In genomic region chr10:99612167-99612831, GRCh38 we compare ENCODE assay signal across 8 cellular contexts. TPM values are rescaled to one million over a fixed set of nuclear protein-coding genes. Genes with fewer than 3 reads are reported as not detected.
DNase-seq lines count a peak whose midpoint lies in the region; ATAC-seq, FAIRE-seq and TF ChIP-seq lines count a peak whose summit lies in the region.

No MANE protein-coding gene starts in this region.

- no peak overlapping the region for H2BK5ac ChIP-seq in IMR-90 (ENCODE audit: low read depth, low read length, poor library complexity, severe bottlenecking)

- H3K27ac ChIP-seq in IMR-90 (ENCODE audit: insufficient read depth, low read length) (no peak overlapping the region), RWPE1 (no peak overlapping the region; the same call in 1 of the 2 replicates), HepG2 (ENCODE audit: extremely low read length, insufficient read depth, low read length) (no peak overlapping the region), tibial nerve (no peak overlapping the region)

- intact Hi-C loops in IMR-90 (cut with micrococcal nuclease), result loop anchor here (1.0 kb wide), 3 partner anchors 52 to 220 kb away; no protein-coding TSS in a partner anchor
- intact Hi-C loops in HepG2 (cut with micrococcal nuclease; ENCODE audit: unreplicated experiment), result loop anchor here (1.0 kb wide), 2 partner anchors 52 to 176 kb away; no protein-coding TSS in a partner anchor

- no peak overlapping the region for H2BK20ac ChIP-seq in IMR-90 (ENCODE audit: low read depth, low read length)

- H3K9me3 ChIP-seq in IMR-90 (ENCODE audit: control insufficient read depth, insufficient read depth, low read length) (no peaks in the 10 kb centered on the region), HepG2 (ENCODE audit: low read length) (no peaks in the 10 kb centered on the region), tibial nerve (no peaks in the 10 kb centered on the region)

- ATAC-seq in IMR-90 (ENCODE audit: low read depth) (peak; percentile 91), HepG2 (peak; percentile 70)

- no peak overlapping the region for H2AFZ ChIP-seq in IMR-90 (replicated peaks; ENCODE audit: low read length, poor library complexity)
- H2AFZ ChIP-seq in HepG2 (ENCODE audit: low read length), result no peak overlapping the region

- H3K4me1 ChIP-seq in IMR-90 (ENCODE audit: control insufficient read depth, insufficient read depth, low read length) (no peaks in the 10 kb centered on the region), HepG2 (ENCODE audit: insufficient read depth, low read length) (peaks cover 8% of the 10 kb centered on the region), tibial nerve (peaks cover 0 to 19% (median 4%) of the 10 kb centered on the region in 4 donors)

- H3K4me3 ChIP-seq in IMR-90 (ENCODE audit: insufficient read depth, low read depth, low read length), result no peak overlapping the region
- no peak overlapping the region for H3K4me3 ChIP-seq in HepG2 (replicated peaks in 1 of 3; ENCODE audit: insufficient read depth in 1 of 3, low read depth in 2 of 3, low read length in 3 of 3)
- H3K4me3 ChIP-seq in tibial nerve, result no peak overlapping the region

- no peak overlapping the region for H2AK9ac ChIP-seq in IMR-90 (replicated peaks; ENCODE audit: low read depth, low read length, poor library complexity)

- peaks cover 6% of the 10 kb centered on the region for H3K36me3 Mint-ChIP-seq in chondrocyte (ENCODE audit: low read depth)

- H2BK15ac ChIP-seq in IMR-90 (ENCODE audit: low read depth, low read length), result no peak overlapping the region

- no peak overlapping the region for H4K5ac ChIP-seq in IMR-90 (ENCODE audit: low read depth, low read length)

- H3K27me3 ChIP-seq in IMR-90 (ENCODE audit: control insufficient read depth, insufficient read depth, low read length), result no peaks in the 10 kb centered on the region
- H3K27me3 ChIP-seq in HepG2 (ENCODE audit: control insufficient read depth in 1 of 2, insufficient read depth in 2 of 2, low read length in 2 of 2), result no peaks in the 10 kb centered on the region
- H3K27me3 ChIP-seq in tibial nerve, result no peaks in the 10 kb centered on the region

- peak; percentile 41 for DNase-seq in stimulated activated CD4-positive, alpha-beta T cell treated with anti-CD3 and anti-CD28 coated beads, Interleukin-4, amount 100 ng/mL, for 24 hours
- no peak for DNase-seq in stimulated activated CD4-positive, alpha-beta T cell treated with anti-CD3 and anti-CD28 coated beads, Interleukin-12 subunit alpha, Interleukin-12 subunit beta, amount 100 ng/mL, for 4 hours
- DNase-seq in IMR-90, result peak; percentile 62
- DNase-seq in RWPE1 (ENCODE audit: low spot score), result peak; percentile 72
- no peak for DNase-seq in chondrocyte (ENCODE audit: low spot score)
- peak; percentile 63 for DNase-seq in HepG2 (ENCODE audit: low spot score)
- DNase-seq in tibial nerve (ENCODE audit: low spot score in 2 of 2), result peak in 1 of 2 donors; percentile 59
- DNase-seq in GOT3 (lab: John Stamatoyannopoulos, UW), result no peak

- dilution Hi-C loops in IMR-90 (cut with HindIII; ENCODE audit: low sequenced_read_pairs, unreplicated experiment), result no loop called here

- H4K91ac ChIP-seq in IMR-90 (ENCODE audit: insufficient read depth, low read depth, low read length), result no peak overlapping the region

- BruUV-seq in IMR-90 (replicated peaks; lab: Mats Ljungman, UMichigan) (no TSS peak), HepG2 (replicated peaks; lab: Mats Ljungman, UMichigan) (no TSS peak)

- no peak for TF ChIP-seq EP300 in HepG2 (IDR thresholded peaks at IDR 0.05; ENCODE audit: low read depth in 2 of 2, low read length in 2 of 2)
- TF ChIP-seq EP300 in HepG2 (CRISPR knock-in tag; IDR thresholded peaks at IDR 0.05; ENCODE audit: borderline replicate concordance), result no peak
- no peak for TF ChIP-seq EP300 in tibial nerve (IDR thresholded peaks at IDR 0.05)

- H3K27me3 Mint-ChIP-seq in chondrocyte (ENCODE audit: low read depth), result no peaks in the 10 kb centered on the region

- TF ChIP-seq CTCF in IMR-90 (conservative IDR thresholded peaks at IDR 0.05; ENCODE audit: low read depth, low read length) (peak; percentile 92), RWPE1 (conservative IDR thresholded peaks at IDR 0.05; ENCODE audit: low read depth) (peak; percentile 82), chondrocyte (IDR thresholded peaks at IDR 0.05) (peak; percentile 91), HepG2 (CRISPR knock-in tag; IDR thresholded peaks at IDR 0.05) (peak; percentile 84), tibial nerve (IDR thresholded peaks at IDR 0.05) (peak; percentile 68 to 79 (median 73))

- in situ Hi-C loops in IMR-90 (cut with MboI; ENCODE audit: low sequenced_read_pairs) (loop anchor here (5.0 kb wide), 2 partner anchors 180 to 220 kb away; partner anchors contain the start of gene GOT1), HepG2 (cut with HindIII; ENCODE audit: extremely low pct_ligation_motif_present, low pct_unique_long_range_greater_than_20kb) (loop anchor here (5.0 kb wide), 3 partner anchors 50 to 220 kb away; partner anchors contain the start of gene GOT1)

- 31% methylated on average over 3 of the region's 7 CpGs; no CpG with 5 or more reads in 1 of the 2 experiments for WGBS in IMR-90 (ENCODE audit: extremely low coverage in 2 of 2, insufficient read length in 1 of 2), 2 experiments
- WGBS in HepG2 (ENCODE audit: low lambda C conversion rate), result 33% methylated on average over 7 of the region's 7 CpGs
- 20 to 23% methylated on average over 7 of the region's 7 CpGs for WGBS in tibial nerve, 2 donors

- H4K20me1 ChIP-seq in IMR-90 (ENCODE audit: insufficient read depth, low read length) (peaks cover 4% of the 10 kb centered on the region; the same call in 1 of the 2 replicates), HepG2 (ENCODE audit: insufficient read depth, low read length) (no peaks in the 10 kb centered on the region; the same call in 1 of the 2 replicates)

- H3K79me2 ChIP-seq in HepG2 (ENCODE audit: insufficient read depth, low read length), result peaks cover 8% of the 10 kb centered on the region

- H4K8ac ChIP-seq in IMR-90 (ENCODE audit: low read depth in 2 of 2, low read length in 2 of 2), result no peak overlapping the region

- H3K9me3 Mint-ChIP-seq in chondrocyte (ENCODE audit: low read depth), result no peaks in the 10 kb centered on the region

- H3K4me2 ChIP-seq in IMR-90 (ENCODE audit: low read depth, low read length), result no peak overlapping the region
- H3K4me2 ChIP-seq in HepG2 (ENCODE audit: low read depth, low read length), result no peak overlapping the region

- POLR2A ChIA-PET in IMR-90 (lab: Charles Lee; ENCODE audit: unreplicated experiment) (interaction anchor here (0.5 kb wide), 1 partner anchor 178 kb away, joined by 3 read pairs; no protein-coding TSS in a partner anchor), RWPE1 (lab: Yijun Ruan, JAX; ENCODE audit: low non-redundant PET) (no interaction called here), HepG2 (lab: Yijun Ruan, JAX) (interaction anchor here (0.5 to 1.2 kb wide), 3 partner anchors 8 to 182 kb away, joined by 3 to 5 read pairs (median 4); partner anchors contain the start of genes GOT1 and SLC25A28)

- peak; percentile 43; the same call in 1 of the 2 replicates for TF ChIP-seq POLR2A in IMR-90 (IDR thresholded peaks at IDR 0.05; ENCODE audit: low read depth, low read length)
- TF ChIP-seq POLR2A in HepG2 (IDR thresholded peaks at IDR 0.05; ENCODE audit: insufficient read depth in 1 of 2, low read depth in 2 of 2, low read length in 2 of 2), result no peak
- no peak for TF ChIP-seq POLR2A in tibial nerve (IDR thresholded peaks at IDR 0.05)

- peaks cover 2% of the 10 kb centered on the region for H3K4me1 Mint-ChIP-seq in chondrocyte (ENCODE audit: low read depth)

- TF ChIP-seq RAD21 in IMR-90 (IDR thresholded peaks at IDR 0.05; ENCODE audit: low read length) (peak; percentile 90), HepG2 (CRISPR knock-in tag; IDR thresholded peaks at IDR 0.05) (peak; percentile 82)

- H3K56ac ChIP-seq in IMR-90 (ENCODE audit: extremely low read depth, insufficient read depth, low read length), result no peak overlapping the region

- H3K9ac ChIP-seq in IMR-90 (ENCODE audit: low read depth, low read length) (no peak overlapping the region), HepG2 (ENCODE audit: insufficient read depth, low read depth, low read length) (no peak overlapping the region)

- H2AK5ac ChIP-seq in IMR-90 (ENCODE audit: low read depth, low read length), result no peak overlapping the region

- peak; percentile 70 for FAIRE-seq in HepG2 (lab: Jason Lieb, UNC)

- H3K4me3 Mint-ChIP-seq in chondrocyte (ENCODE audit: unreplicated experiment), result no peak overlapping the region

- no peak overlapping the region for H3K27ac Mint-ChIP-seq in chondrocyte (ENCODE audit: unreplicated experiment)

- CTCF ChIA-PET in IMR-90 (lab: Yijun Ruan, JAX), result interaction anchor here (0.7 to 1.8 kb wide), 7 partner anchors 14 to 219 kb away, joined by 3 to 10 read pairs (median 3); partner anchors contain the start of gene GOT1
- CTCF ChIA-PET in RWPE1 (lab: Yijun Ruan, JAX), result interaction anchor here (0.6 to 2.9 kb wide), 26 partner anchors 10 to 286 kb away, joined by 3 to 23 read pairs (median 4); partner anchors contain the start of gene GOT1
- CTCF ChIA-PET in HepG2 (lab: Yijun Ruan, JAX; ENCODE audit: low intra/inter-chr PET ratio, low total read pairs), result interaction anchor here (1.2 to 2.6 kb wide), 5 partner anchors 51 to 220 kb away, joined by 3 to 28 read pairs (median 10); no protein-coding TSS in a partner anchor

- no peak overlapping the region for H3K18ac ChIP-seq in IMR-90 (ENCODE audit: low read depth, low read length)

- H3K79me1 ChIP-seq in IMR-90 (ENCODE audit: low read depth in 1 of 2, low read length in 2 of 2), result peaks cover 6 to 10% of the 10 kb centered on the region in 2 experiments; a peak in 3 of 4 replicates

- no peak overlapping the region for H2BK120ac ChIP-seq in IMR-90 (ENCODE audit: low read depth, low read length)

- no peak overlapping the region for H3K14ac ChIP-seq in IMR-90 (replicated peaks; ENCODE audit: low read depth, low read length)

- no peak overlapping the region for H3K4ac ChIP-seq in IMR-90 (ENCODE audit: low read depth, low read length)

- peaks cover 26% of the 10 kb centered on the region for H3K36me3 ChIP-seq in IMR-90 (ENCODE audit: control insufficient read depth, insufficient read depth, low read length)
- peaks cover 10 to 18% of the 10 kb centered on the region in 2 experiments; a peak in 4 of 5 replicates for H3K36me3 ChIP-seq in HepG2 (replicated peaks in 1 of 2; ENCODE audit: control insufficient read depth in 1 of 2, insufficient read depth in 2 of 2, low read length in 2 of 2)
- peaks cover 0 to 66% (median 0%) of the 10 kb centered on the region in 3 donors for H3K36me3 ChIP-seq in tibial nerve

- peaks cover 2% of the 10 kb centered on the region; the same call in 1 of the 2 replicates for H3K9me1 ChIP-seq in IMR-90 (ENCODE audit: insufficient read depth, low read length)

- no peak overlapping the region for H3K23ac ChIP-seq in IMR-90 (ENCODE audit: low read depth, low read length)

RNA-seq across cellular contexts. Expression of gene SLC25A28, which starts 7.9 kb away (rescaled TPM):
- total RNA-seq in IMR-90 (2012; rRNA removed), result 9.2 and 13.1 TPM in 2 replicates
- polyA plus RNA-seq in IMR-90 (2012; rRNA removed), result 26.3 and 29.8 TPM in 2 replicates
- polyA plus RNA-seq in IMR-90 (2012; cell fraction: cytosol; rRNA removed), result 15.0 and 20.2 TPM in 2 replicates
- polyA plus RNA-seq in IMR-90 (2012; cell fraction: nucleus; rRNA removed; ENCODE audit: low replicate concordance), result 122 and 161 TPM in 2 replicates
- total RNA-seq in chondrocyte, result 26.4 to 46.7 TPM (median 31.9 TPM) in 3 replicates
- total RNA-seq in HepG2 (2016; rRNA removed; fragmentation: Illumina TruSeq; extraction: Trizol), result 7.5 and 15.2 TPM in 2 replicates
- total RNA-seq in HepG2 (2016; cell fraction: cytosol; rRNA removed; fragmentation: Illumina TruSeq; extraction: Trizol; ENCODE audit: low read depth), result 5.1 and 6.8 TPM in 2 replicates
- total RNA-seq in HepG2 (2016; cell fraction: insoluble cytoplasmic fraction; rRNA removed; fragmentation: Illumina TruSeq; extraction: Trizol), result 9.3 and 17.7 TPM in 2 replicates
- total RNA-seq in HepG2 (2016; cell fraction: membrane; rRNA removed; fragmentation: Illumina TruSeq; extraction: Trizol), result 10.0 and 10.5 TPM in 2 replicates
- 21.1 and 22.5 TPM in 2 replicates for total RNA-seq in HepG2 (2016; cell fraction: nucleus; rRNA removed; fragmentation: Illumina TruSeq; extraction: Trizol)
- 41.0 and 48.5 TPM in 2 replicates for polyA plus RNA-seq in HepG2 (2011; rRNA removed)
- polyA plus RNA-seq in HepG2 (2011; cell fraction: cytosol; rRNA removed), result 15.0 and 16.1 TPM in 2 replicates
- 109 and 122 TPM in 2 replicates for polyA plus RNA-seq in HepG2 (2011; cell fraction: nucleus; rRNA removed)
- 17.1 and 20.2 TPM in 2 replicates for polyA plus RNA-seq in HepG2 (2012)
- polyA plus RNA-seq in HepG2 (2016; cell fraction: cytosol; fragmentation: Illumina TruSeq; extraction: Trizol; ENCODE audit: low read depth), result 7.0 and 7.2 TPM in 2 replicates
- polyA plus RNA-seq in HepG2 (2016; cell fraction: insoluble cytoplasmic fraction; fragmentation: Illumina TruSeq; extraction: Trizol; ENCODE audit: low read depth), result 13.2 and 14.7 TPM in 2 replicates
- 10.4 and 11.7 TPM in 2 replicates for polyA plus RNA-seq in HepG2 (2016; cell fraction: membrane; fragmentation: Illumina TruSeq; extraction: Trizol; ENCODE audit: low read depth)
- polyA plus RNA-seq in HepG2 (2016; cell fraction: nucleus; fragmentation: Illumina TruSeq; extraction: Trizol; ENCODE audit: insufficient read depth, low read depth), result 79.4 and 79.5 TPM in 2 replicates
- 22.7 and 72.0 TPM in 2 replicates for polyA minus RNA-seq in HepG2 (2011; rRNA and poly(A)+ RNA removed; ENCODE audit: low replicate concordance)
- polyA minus RNA-seq in HepG2 (2011; cell fraction: cytosol; rRNA and poly(A)+ RNA removed), result 6.4 and 7.2 TPM in 2 replicates
- 23.7 and 24.9 TPM in 2 replicates for polyA minus RNA-seq in HepG2 (2011; cell fraction: nucleus; rRNA and poly(A)+ RNA removed)
- 10 to 100 TPM; 35.2 to 65.6 (median 47.8) TPM for total RNA-seq in tibial nerve

RNA-seq across cellular contexts. Expression of gene ENTPD7, which starts 47.0 kb away (rescaled TPM):
- total RNA-seq in IMR-90 (2012; rRNA removed) (20.0 and 23.3 TPM in 2 replicates), chondrocyte (28.8 to 32.3 TPM (median 29.5 TPM) in 3 replicates), HepG2 (2016; rRNA removed; fragmentation: Illumina TruSeq; extraction: Trizol) (35.5 and 36.5 TPM in 2 replicates), tibial nerve (1 to 10 TPM; 3.3 to 7.5 (median 4.4) TPM)
- polyA plus RNA-seq in IMR-90 (2012; rRNA removed) (6.5 and 8.0 TPM in 2 replicates), HepG2 (2011; rRNA removed) (6.6 and 7.6 TPM in 2 replicates)
- 3.3 and 5.3 TPM in 2 replicates for polyA plus RNA-seq in IMR-90 (2012; cell fraction: cytosol; rRNA removed)
- polyA plus RNA-seq in IMR-90 (2012; cell fraction: nucleus; rRNA removed; ENCODE audit: low replicate concordance), result 2.5 and 8.4 TPM in 2 replicates
- total RNA-seq in HepG2 (2016; cell fraction: cytosol; rRNA removed; fragmentation: Illumina TruSeq; extraction: Trizol; ENCODE audit: low read depth), result 4.5 and 4.7 TPM in 2 replicates
- 34.0 and 36.0 TPM in 2 replicates for total RNA-seq in HepG2 (2016; cell fraction: insoluble cytoplasmic fraction; rRNA removed; fragmentation: Illumina TruSeq; extraction: Trizol)
- total RNA-seq in HepG2 (2016; cell fraction: membrane; rRNA removed; fragmentation: Illumina TruSeq; extraction: Trizol), result 18.8 and 20.3 TPM in 2 replicates
- 40.3 and 45.2 TPM in 2 replicates for total RNA-seq in HepG2 (2016; cell fraction: nucleus; rRNA removed; fragmentation: Illumina TruSeq; extraction: Trizol)
- polyA plus RNA-seq in HepG2 (2011; cell fraction: cytosol; rRNA removed), result 5.6 and 6.1 TPM in 2 replicates
- 3.0 and 3.3 TPM in 2 replicates for polyA plus RNA-seq in HepG2 (2011; cell fraction: nucleus; rRNA removed)
- 2.3 and 3.9 TPM in 2 replicates for polyA plus RNA-seq in HepG2 (2012)
- 1.8 and 2.5 TPM in 2 replicates for polyA plus RNA-seq in HepG2 (2016; cell fraction: cytosol; fragmentation: Illumina TruSeq; extraction: Trizol; ENCODE audit: low read depth)
- 14.9 TPM in 2 replicates for polyA plus RNA-seq in HepG2 (2016; cell fraction: insoluble cytoplasmic fraction; fragmentation: Illumina TruSeq; extraction: Trizol; ENCODE audit: low read depth)
- polyA plus RNA-seq in HepG2 (2016; cell fraction: membrane; fragmentation: Illumina TruSeq; extraction: Trizol; ENCODE audit: low read depth), result 5.6 and 6.8 TPM in 2 replicates
- 18.8 and 19.6 TPM in 2 replicates for polyA plus RNA-seq in HepG2 (2016; cell fraction: nucleus; fragmentation: Illumina TruSeq; extraction: Trizol; ENCODE audit: insufficient read depth, low read depth)
- polyA minus RNA-seq in HepG2 (2011; rRNA and poly(A)+ RNA removed; ENCODE audit: low replicate concordance), result 22.7 and 32.8 TPM in 2 replicates
- polyA minus RNA-seq in HepG2 (2011; cell fraction: cytosol; rRNA and poly(A)+ RNA removed), result 12.3 and 14.5 TPM in 2 replicates
- polyA minus RNA-seq in HepG2 (2011; cell fraction: nucleus; rRNA and poly(A)+ RNA removed), result 17.8 and 18.8 TPM in 2 replicates

Comparison
In these comparisons a context has a peak if more than half of its experiments do, and no peak if none do; other contexts are left out.
1. DNase-seq: peak in stimulated activated CD4-positive, alpha-beta T cell treated with anti-CD3 and anti-CD28 coated beads, Interleukin-4, amount 100 ng/mL, for 24 hours (single experiment), IMR-90 (single experiment), RWPE1 (single experiment) and HepG2 (single experiment); none in stimulated activated CD4-positive, alpha-beta T cell treated with anti-CD3 and anti-CD28 coated beads, Interleukin-12 subunit alpha, Interleukin-12 subunit beta, amount 100 ng/mL, for 4 hours (single experiment), chondrocyte (single experiment) and GOT3 (single experiment).
2. Peak in every context shown above with its lines, with median percentiles within 50 percentile points of each other: CTCF ChIP-seq.